Comparison of ENCODE assay signal across 28 cellular contexts in genomic region chr3:159045279-159045678, GRCh38. TPM values are rescaled to one million over a fixed set of nuclear protein-coding genes. Genes with fewer than 3 reads are reported as not detected.
A peak's percentile ranks its signal among the peaks of the same experiment; 100 is the strongest.
DNase-seq lines count a peak whose midpoint lies in the region; FAIRE-seq and TF ChIP-seq lines count a peak whose summit lies in the region.
"Had no signal": no experiment of that assay in that cellular context is flagged by ENCODE, and none has a peak within 500 bp of the region (broad histone marks: within the 10 kb centered on the region; RNA-seq: fewer than 3 reads in every experiment).

No MANE protein-coding gene starts in this region.

- POLR2A ChIA-PET in HEK293T (lab: Yijun Ruan, JAX), result no interaction called here

- H3K27ac Mint-ChIP-seq in nephron, result peak overlapping the region; percentile 56 to 94 (median 72)
- no peak overlapping the region for H3K27ac Mint-ChIP-seq in glutamatergic neuron (ENCODE audit: unreplicated experiment)
- H3K27ac Mint-ChIP-seq: activated naive CD4-positive, alpha-beta T cell treated with anti-CD3 and anti-CD28 coated beads for 36 hours; stimulated activated memory B cell treated with anti-CD40 and anti-IgM and Interleukin-4, amounts not matched to agents 10 μg/mL and 1 μg/mL and 100 μg/mL, for 72 hours had no signal

- FAIRE-seq in GM12891 (lab: Jason Lieb, UNC), result no peak
- FAIRE-seq: HTR-8/SVneo, TTC549 had no signal

- CTCF ChIA-PET in HEK293T (lab: Yijun Ruan, JAX), result no interaction called here

- H3K4me1 Mint-ChIP-seq in nephron (no peaks in the 10 kb centered on the region), glutamatergic neuron (ENCODE audit: low read depth, unreplicated experiment) (no peaks in the 10 kb centered on the region)
- H3K4me1 Mint-ChIP-seq: stimulated activated memory B cell treated with anti-CD40 and anti-IgM and Interleukin-4, amounts not matched to agents 10 μg/mL and 1 μg/mL and 100 μg/mL, for 72 hours had no signal

- no peaks in the 10 kb centered on the region for H3K9me3 Mint-ChIP-seq in nephron
- no peaks in the 10 kb centered on the region for H3K9me3 Mint-ChIP-seq in glutamatergic neuron (ENCODE audit: unreplicated experiment)
- H3K9me3 Mint-ChIP-seq: activated naive CD4-positive, alpha-beta T cell treated with anti-CD3 and anti-CD28 coated beads for 36 hours; brain; stimulated activated memory B cell treated with anti-CD40 and anti-IgM and Interleukin-4, amounts not matched to agents 10 μg/mL and 1 μg/mL and 100 μg/mL, for 72 hours had no signal

- H3K4me3 Mint-ChIP-seq in nephron (peak overlapping the region; percentile 2 to 58 (median 52)), glutamatergic neuron (ENCODE audit: unreplicated experiment) (no peak overlapping the region)
- H3K4me3 Mint-ChIP-seq: activated naive CD4-positive, alpha-beta T cell treated with anti-CD3 and anti-CD28 coated beads for 36 hours; brain; stimulated activated memory B cell treated with anti-CD40 and anti-IgM and Interleukin-4, amounts not matched to agents 10 μg/mL and 1 μg/mL and 100 μg/mL, for 72 hours had no signal

- DNase-seq in HEK293T (ENCODE audit: extremely low spot score) (no peak), NCI-H187 treated with DMSO at 0.1 percent for 48 hours (lab: John Stamatoyannopoulos, UW) (peak; percentile 32), NCI-H526 treated with DMSO at 0.1 percent for 48 hours (lab: John Stamatoyannopoulos, UW) (peak; percentile 51), glutamatergic neuron (no peak), cerebellar cortex (ENCODE audit: low spot score) (no peak), GM12891 (ENCODE audit: insufficient read length, low spot score) (no peak)
- DNase-seq: activated CD4-positive, alpha-beta T cell treated with anti-CD3 and anti-CD28 coated beads, Interleukin-2, amount 50 U/mL, for 48 hours; activated naive CD4-positive, alpha-beta T cell treated with anti-CD3 and anti-CD28 coated beads for 36 hours; adrenal gland; KBM-7; left lung; mesenchymal stem cell; MM.1S; NCI-H1694 treated with DMSO at 0.1 percent for 48 hours; NCI-H446; nucleus accumbens; sigmoid colon; stimulated activated CD4-positive, alpha-beta T cell treated with anti-CD3 and anti-CD28 coated beads, Interleukin-4, amount 100 ng/mL, for 4 hours had no signal

- TF ChIP-seq POLR2A in GM12891 (IDR thresholded peaks at IDR 0.05; ENCODE audit: low read depth, low read length), result no peak

- H3K36me3 Mint-ChIP-seq in nephron (ENCODE audit: low read depth), result peaks cover 4% of the 10 kb centered on the region
- no peaks in the 10 kb centered on the region for H3K36me3 Mint-ChIP-seq in glutamatergic neuron (ENCODE audit: unreplicated experiment)
- H3K36me3 Mint-ChIP-seq: brain; stimulated activated memory B cell treated with anti-CD40 and anti-IgM and Interleukin-4, amounts not matched to agents 10 μg/mL and 1 μg/mL and 100 μg/mL, for 72 hours had no signal

- H3K27me3 Mint-ChIP-seq in nephron (ENCODE audit: low read depth) (no peaks in the 10 kb centered on the region), glutamatergic neuron (ENCODE audit: unreplicated experiment) (no peaks in the 10 kb centered on the region)
- H3K27me3 Mint-ChIP-seq: brain had no signal

- TF ChIP-seq CTCF in nephron (IDR thresholded peaks at IDR 0.05; ENCODE audit: unreplicated experiment in 3 of 3) (no peak), glutamatergic neuron (IDR thresholded peaks at IDR 0.05; ENCODE audit: partially characterized antibody, unreplicated experiment) (no peak)

TF ChIP-seq in HEK293T, 16 proteins besides CTCF, POLR2A, EP300 and RAD21:
- TF ChIP-seq PKNOX1 (IDR thresholded peaks at IDR 0.05) (peak; percentile 64), FOXK2 (IDR thresholded peaks at IDR 0.05) (no peak), FOXA1 (IDR thresholded peaks at IDR 0.05) (no peak), NFRKB (IDR thresholded peaks at IDR 0.05) (no peak), ZNF384 (IDR thresholded peaks at IDR 0.05) (no peak), HDGF (IDR thresholded peaks at IDR 0.05; ENCODE audit: borderline replicate concordance) (no peak), SUZ12 (IDR thresholded peaks at IDR 0.05) (no peak), CTBP1 (IDR thresholded peaks at IDR 0.05; ENCODE audit: borderline replicate concordance) (no peak), TARDBP (IDR thresholded peaks at IDR 0.05) (no peak)

TF ChIP-seq in GM12891, 5 proteins besides CTCF, POLR2A, EP300 and RAD21:
- TF ChIP-seq TAF1 (IDR thresholded peaks at IDR 0.05; ENCODE audit: low read depth, low read length) (no peak), SPI1 (IDR thresholded peaks at IDR 0.05; ENCODE audit: low read depth, low read length) (no peak), PAX5 (IDR thresholded peaks at IDR 0.05; ENCODE audit: insufficient read depth, low read length, severe bottlenecking) (no peak), POLR2AphosphoS5 (IDR thresholded peaks at IDR 0.05; ENCODE audit: low read depth, low read length) (no peak), POU2F2 (IDR thresholded peaks at IDR 0.05; ENCODE audit: low read depth, low read length) (no peak)

RNA-seq across cellular contexts. Expression of gene IQCJ, which starts 23.8 kb away (rescaled TPM):
- total RNA-seq in glutamatergic neuron (ENCODE audit: unreplicated experiment), result not detected
- not detected for polyA plus RNA-seq in GM12891 (2012; ENCODE audit: low read depth, missing spikeins)
- total RNA-seq: activated naive CD4-positive, alpha-beta T cell treated with anti-CD3 and anti-CD28 coated beads for 36 hours; left lung; prostate gland; SK-MEL-5; suprapubic skin; T-helper 1 cell treated with Interleukin-12 subunit alpha and Interleukin-12 subunit beta and Interleukin-4 antibody, amounts not matched to agents 30 ng/mL and 1 ng/mL, for 36 hours; ureter had no signal
- polyA plus RNA-seq: adrenal gland, sigmoid colon had no signal

Comparison
In these comparisons a context has a peak if more than half of its experiments do, and no peak if none do; other contexts are left out.
1. DNase-seq: peak in NCI-H187 treated with DMSO at 0.1 percent for 48 hours (single experiment) and NCI-H526 treated with DMSO at 0.1 percent for 48 hours (single experiment); none in HEK293T (single experiment), glutamatergic neuron (single experiment), cerebellar cortex (single experiment) and GM12891 (single experiment).